9 cellular contexts compared by ENCODE assay signal in the genomic region with DNA sequence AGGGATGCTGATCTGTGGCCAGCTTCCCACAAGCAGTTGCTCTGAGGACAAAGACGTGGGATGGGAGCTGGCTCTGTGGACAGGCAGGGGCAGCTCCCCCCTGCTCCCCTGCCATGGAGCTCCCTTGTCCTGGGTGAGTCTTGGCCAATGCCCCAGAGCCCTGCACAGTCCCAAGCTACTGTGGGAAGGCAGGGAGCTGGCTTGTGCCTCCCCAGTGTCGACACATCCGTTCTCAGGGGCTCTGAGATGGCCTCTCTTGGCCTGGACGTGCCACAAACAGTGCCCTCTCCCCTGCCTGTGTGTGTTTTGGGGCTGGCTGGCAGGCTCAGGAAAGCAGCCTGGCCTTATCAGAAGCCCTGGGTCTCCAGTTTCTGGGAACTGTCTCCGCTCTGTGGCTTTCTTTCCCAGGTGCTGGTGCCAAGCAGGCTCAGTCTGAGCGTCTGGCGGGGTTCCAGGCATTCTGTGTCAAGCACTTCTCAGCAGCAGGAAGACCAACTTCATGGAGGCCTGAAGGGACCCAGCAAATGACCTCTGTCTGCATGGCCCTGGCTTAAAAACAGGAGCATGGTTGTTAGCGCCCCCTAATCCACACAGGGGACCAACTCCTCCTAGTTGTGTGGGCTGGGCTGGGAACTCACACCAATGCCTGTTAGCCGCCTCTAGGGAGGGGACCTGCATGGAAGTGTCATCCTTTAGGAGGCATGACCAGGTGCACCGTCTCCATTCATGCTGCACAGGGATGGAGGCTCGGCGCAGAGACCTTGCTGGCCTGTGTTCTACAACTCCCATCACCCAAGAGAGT.
A peak's percentile ranks its signal among the peaks of the same experiment; 100 is the strongest.
DNase-seq lines count a peak whose midpoint lies in the region; ATAC-seq and TF ChIP-seq lines count a peak whose summit lies in the region.
"Had no signal": no experiment of that assay in that cellular context is flagged by ENCODE, and none has a peak within 500 bp of the region (broad histone marks: within the 10 kb centered on the region; RNA-seq: fewer than 3 reads in every experiment).

No MANE protein-coding gene starts in this region.

- peak; percentile 74 for DNase-seq in NCI-H1105 treated with DMSO at 0.1 percent for 48 hours (lab: John Stamatoyannopoulos, UW)
- peak; percentile 93 for DNase-seq in astrocyte of the hippocampus (ENCODE audit: low read depth, low spot score)
- peak; percentile 43 to 47 for DNase-seq in left colon
- peak; percentile 15 for DNase-seq in stimulated activated CD8-positive, alpha-beta memory T cell treated with anti-CD3 and anti-CD28 coated beads, Interleukin-4, amount 100 ng/mL, for 48 hours
- DNase-seq in GM10266 (ENCODE audit: extremely low spot score) = no peak
- no peak for DNase-seq in retina
- no peak for DNase-seq in NCI-H226
- DNase-seq: activated CD8-positive, alpha-beta T cell treated with anti-CD3 and anti-CD28 coated beads for 36 hours had no signal

- TF ChIP-seq CTCF in GM10266 (IDR thresholded peaks at IDR 0.05; ENCODE audit: control insufficient read depth, insufficient read depth, low read depth, missing control alignments) = no peak

- intact Hi-C loops in left colon (cut with DNase I, micrococcal nuclease) = no loop called here

- ATAC-seq in left colon (no peak), HG03025 (IDR thresholded peaks at IDR 0.05; ENCODE audit: low FRiP score, unreplicated experiment) (no peak)
- ATAC-seq: activated CD8-positive, alpha-beta T cell treated with anti-CD3 and anti-CD28 coated beads for 36 hours had no signal

Comparison
In these comparisons a context has a peak if more than half of its experiments do, and no peak if none do; other contexts are left out.
1. DNase-seq: peak in NCI-H1105 treated with DMSO at 0.1 percent for 48 hours (single experiment), astrocyte of the hippocampus (single experiment), left colon (2 of 2) and stimulated activated CD8-positive, alpha-beta memory T cell treated with anti-CD3 and anti-CD28 coated beads, Interleukin-4, amount 100 ng/mL, for 48 hours (single experiment); none in GM10266 (single experiment), retina (single experiment) and NCI-H226 (single experiment).